Comparison of ENCODE assay signal across 16 cellular contexts in genomic region chr7:2096692-2097380, GRCh38.
"Had no signal": no experiment of that assay in that cellular context is flagged by ENCODE, and none has a peak within 500 bp of the region (broad histone marks: within the 10 kb centered on the region; RNA-seq: fewer than 3 reads in every experiment).

No MANE protein-coding gene starts in this region.

- H3K4me3 ChIP-seq: dorsolateral prefrontal cortex, neural progenitor cell, ovary, tibial artery had no signal

- H3K4me2 ChIP-seq: neural progenitor cell had no signal

- H2AFZ ChIP-seq: neural progenitor cell had no signal

- H3K9me3 Mint-ChIP-seq: activated naive CD4-positive, alpha-beta T cell treated with anti-CD3 and anti-CD28 coated beads for 36 hours; activated naive CD8-positive, alpha-beta T cell treated with anti-CD3 and anti-CD28 coated beads, Interleukin-2, amount 50 U/mL, for 24 hours; activated T-helper 2 cell treated with anti-CD3 and anti-CD28 coated beads, Interferon-gamma antibody, Interleukin-2, Interleukin-4, amounts not matched to agents 10 μg/mL and 5 μg/mL and 100 μg/mL, durations not matched to agents 14 hours and 24 hours and 36 hours; neural progenitor cell; T-helper 2 cell treated with Interferon-gamma antibody and Interleukin-4, amounts not matched to agents 5 μg/mL and 100 μg/mL, for 36 hours had no signal

- H3K27ac Mint-ChIP-seq: activated naive CD4-positive, alpha-beta T cell treated with anti-CD3 and anti-CD28 coated beads for 36 hours; activated naive CD8-positive, alpha-beta T cell treated with anti-CD3 and anti-CD28 coated beads, Interleukin-2, amount 50 U/mL, for 24 hours; activated T-helper 2 cell treated with anti-CD3 and anti-CD28 coated beads, Interferon-gamma antibody, Interleukin-2, Interleukin-4, amounts not matched to agents 10 μg/mL and 5 μg/mL and 100 μg/mL, durations not matched to agents 14 hours and 24 hours and 36 hours; T-helper 2 cell treated with Interferon-gamma antibody and Interleukin-4, amounts not matched to agents 5 μg/mL and 100 μg/mL, for 36 hours had no signal

- H3K4me3 Mint-ChIP-seq: activated naive CD4-positive, alpha-beta T cell treated with anti-CD3 and anti-CD28 coated beads for 36 hours; activated naive CD8-positive, alpha-beta T cell treated with anti-CD3 and anti-CD28 coated beads, Interleukin-2, amount 50 U/mL, for 24 hours; neural progenitor cell; T-helper 2 cell treated with Interferon-gamma antibody and Interleukin-4, amounts not matched to agents 5 μg/mL and 100 μg/mL, for 36 hours had no signal

- H3K27ac ChIP-seq: neural progenitor cell, ovary, tibial artery had no signal

- H3K27me3 ChIP-seq: dorsolateral prefrontal cortex, neural progenitor cell, ovary, tibial artery had no signal

- H3K36me3 ChIP-seq: neural progenitor cell, ovary, tibial artery had no signal

- H3K4me1 ChIP-seq: neural progenitor cell, tibial artery had no signal

- H3K9me3 ChIP-seq: ovary, tibial artery had no signal

- ATAC-seq: activated naive CD8-positive, alpha-beta T cell treated with anti-CD3 and anti-CD28 coated beads, Interleukin-2, amount 50 U/mL, for 24 hours had no signal

- DNase-seq: activated CD4-positive, CD25-positive, alpha-beta regulatory T cell treated with anti-CD3 and anti-CD28 coated beads, Interleukin-2, amount 50 U/mL, for 72 hours; activated naive CD4-positive, alpha-beta T cell treated with anti-CD3 and anti-CD28 coated beads for 36 hours; activated naive CD8-positive, alpha-beta T cell treated with anti-CD3 and anti-CD28 coated beads, Interleukin-2, amount 50 U/mL, for 24 hours; activated T-cell treated with anti-CD3 and anti-CD28 coated beads for 4 hours; dorsolateral prefrontal cortex; erythroblast; islet precursor cell; mesenchymal stem cell; stimulated activated CD4-positive, alpha-beta T cell treated with anti-CD3 and anti-CD28 coated beads, Interleukin-12 subunit alpha, Interleukin-12 subunit beta, amount 100 ng/mL, for 4 hours; stimulated activated CD4-positive, alpha-beta T cell treated with anti-CD3 and anti-CD28 coated beads, Interleukin-2, amount 100 ng/mL, for 24 hours; SW 1271; tibial artery had no signal

- H3K9ac ChIP-seq: neural progenitor cell had no signal

- H3K27me3 Mint-ChIP-seq: activated naive CD8-positive, alpha-beta T cell treated with anti-CD3 and anti-CD28 coated beads, Interleukin-2, amount 50 U/mL, for 24 hours had no signal
